Comparison of ENCODE assay signal across 15 cellular contexts in genomic region chr15:28456476-28457395, GRCh38.
DNase-seq lines count a peak whose midpoint lies in the region; ATAC-seq and TF ChIP-seq lines count a peak whose summit lies in the region.
"Had no signal": no experiment of that assay in that cellular context is flagged by ENCODE, and none has a peak within 500 bp of the region (broad histone marks: within the 10 kb centered on the region; RNA-seq: fewer than 3 reads in every experiment).

No MANE protein-coding gene starts in this region.

- H3K27me3 ChIP-seq in left lung, result peaks cover 22 to 38% of the 10 kb centered on the region in 2 donors
- H3K27me3 ChIP-seq in thyroid gland, result no peaks in the 10 kb centered on the region
- H3K27me3 ChIP-seq in mesendoderm (ENCODE audit: insufficient read depth, low read length, poor library complexity), result no peaks in the 10 kb centered on the region
- H3K27me3 ChIP-seq: ascending aorta had no signal

- no peak overlapping the region for H2BK120ac ChIP-seq in mesendoderm (ENCODE audit: low read depth, low read length)

- in situ Hi-C loops in astrocyte of the spinal cord (cut with HindIII; ENCODE audit: low sequenced_read_pairs), result no loop called here

- H2BK15ac ChIP-seq in mesendoderm (replicated peaks; ENCODE audit: low read depth), result no peak overlapping the region

- POLR2A ChIA-PET in GM10248 (lab: Yijun Ruan, JAX), result no interaction called here

- H4K5ac ChIP-seq in mesendoderm (ENCODE audit: low read length), result no peak overlapping the region

- H3K9me3 ChIP-seq in left lung, result no peaks in the 10 kb centered on the region
- no peaks in the 10 kb centered on the region for H3K9me3 ChIP-seq in thyroid gland
- H3K9me3 ChIP-seq: ascending aorta had no signal

- H2AK5ac ChIP-seq in mesendoderm (ENCODE audit: low read length), result no peak overlapping the region

- H3K36me3 ChIP-seq in left lung (no peaks in the 10 kb centered on the region), thyroid gland (no peaks in the 10 kb centered on the region), mesendoderm (ENCODE audit: control insufficient read depth, insufficient read depth, low read length) (no peaks in the 10 kb centered on the region)
- H3K36me3 ChIP-seq: ascending aorta had no signal

- no peak overlapping the region for H2BK5ac ChIP-seq in mesendoderm (ENCODE audit: low read length)

- TF ChIP-seq CTCF in astrocyte of the spinal cord (IDR thresholded peaks at IDR 0.05; ENCODE audit: low read depth, low read length) (no peak), left lung (IDR thresholded peaks at IDR 0.05) (no peak), thyroid gland (IDR thresholded peaks at IDR 0.05) (no peak), GM10248 (IDR thresholded peaks at IDR 0.05; ENCODE audit: control extremely low read depth, extremely low read depth, low read depth, missing control alignments) (no peak)

- no peak overlapping the region for H3K56ac ChIP-seq in mesendoderm (ENCODE audit: low read length)

- H3K4me2 ChIP-seq in mesendoderm (ENCODE audit: low read length), result no peak overlapping the region

- no peak overlapping the region for H3K23ac ChIP-seq in mesendoderm (ENCODE audit: low read length)

- ATAC-seq in left lung, result no peak

- H3K4me3 ChIP-seq in astrocyte of the spinal cord (ENCODE audit: low read depth, low read length) (no peak overlapping the region), left lung (no peak overlapping the region), thyroid gland (replicated peaks in 1 of 3) (no peak overlapping the region), mesendoderm (ENCODE audit: low read length) (no peak overlapping the region)
- H3K4me3 ChIP-seq: ascending aorta had no signal

- no peak overlapping the region for H3K18ac ChIP-seq in mesendoderm (ENCODE audit: low read length)

- H3K27ac ChIP-seq in left lung, result no peak overlapping the region
- no peak overlapping the region for H3K27ac ChIP-seq in thyroid gland
- no peak overlapping the region for H3K27ac ChIP-seq in mesendoderm (ENCODE audit: low read depth, low read length)
- H3K27ac ChIP-seq: ascending aorta had no signal

- TF ChIP-seq POLR2A in thyroid gland (IDR thresholded peaks at IDR 0.05), result no peak

- H3K4me1 ChIP-seq in left lung (no peaks in the 10 kb centered on the region), thyroid gland (peaks cover 0 to 4% of the 10 kb centered on the region in 2 donors), mesendoderm (ENCODE audit: control insufficient read depth, low read depth, low read length) (no peaks in the 10 kb centered on the region)
- H3K4me1 ChIP-seq: ascending aorta had no signal

- peak; percentile 57 for DNase-seq in activated effector memory CD4-positive, alpha-beta T cell treated with anti-CD3 and anti-CD28 coated beads, Interleukin-2, amount 50 U/mL, for 16 hours
- DNase-seq in activated effector memory CD4-positive, alpha-beta T cell treated with Interleukin-2 at 50 U/mL for 16 hours, result no peak
- DNase-seq in astrocyte of the spinal cord (ENCODE audit: low read depth, low spot score) (peak; percentile 0), left lung (peak; percentile 40 to 84), thyroid gland (peak; percentile 3 to 4), GM10248 (ENCODE audit: extremely low spot score) (no peak), mesendoderm (no peak), SIG-M5 (lab: John Stamatoyannopoulos, UW) (no peak)
- DNase-seq: activated T-cell treated with anti-CD3 and anti-CD28 coated beads for 4 hours; COR-L47; HCEC 1CT; naive B cell; NCI-H2081; NK-92 treated with Interleukin-12 subunit alpha and Interleukin-12 subunit beta, amount 100 ng/mL, for 24 hours had no signal

- intact Hi-C loops in left lung (cut with DNase I), result no loop called here
- intact Hi-C loops in thyroid gland (cut with DNase I), result no loop called here

- 89 to 90% methylated on average over 25 to 26 of the region's 30 CpGs for WGBS in thyroid gland, 2 donors
- WGBS in mesendoderm (ENCODE audit: extremely low coverage, insufficient coverage, low lambda C conversion rate), result no CpG with 5 or more reads among the region's 30 CpGs

- no peak overlapping the region for H3K9ac ChIP-seq in mesendoderm (ENCODE audit: low read length)

- H4K8ac ChIP-seq in mesendoderm (ENCODE audit: low read depth, low read length), result no peak overlapping the region

- CTCF ChIA-PET in GM10248 (lab: Yijun Ruan, JAX), result no interaction called here

- no peaks in the 10 kb centered on the region for H3K79me1 ChIP-seq in mesendoderm (ENCODE audit: low read length)

- no peaks in the 10 kb centered on the region for H3K79me2 ChIP-seq in mesendoderm (ENCODE audit: control insufficient read depth, insufficient read depth, low read length)

- no peak overlapping the region for H3K4ac ChIP-seq in mesendoderm (ENCODE audit: low read depth, low read length)

Comparison
In these comparisons a context has a peak if more than half of its experiments do, and no peak if none do; other contexts are left out.
1. DNase-seq: peak in activated effector memory CD4-positive, alpha-beta T cell treated with anti-CD3 and anti-CD28 coated beads, Interleukin-2, amount 50 U/mL, for 16 hours (single experiment), astrocyte of the spinal cord (single experiment), left lung (2 of 2) and thyroid gland (2 of 2); none in activated effector memory CD4-positive, alpha-beta T cell treated with Interleukin-2 at 50 U/mL for 16 hours (single experiment), GM10248 (single experiment), mesendoderm (single experiment) and SIG-M5 (single experiment).